1 cellular context compared by ENCODE assay signal in the genomic region with DNA sequence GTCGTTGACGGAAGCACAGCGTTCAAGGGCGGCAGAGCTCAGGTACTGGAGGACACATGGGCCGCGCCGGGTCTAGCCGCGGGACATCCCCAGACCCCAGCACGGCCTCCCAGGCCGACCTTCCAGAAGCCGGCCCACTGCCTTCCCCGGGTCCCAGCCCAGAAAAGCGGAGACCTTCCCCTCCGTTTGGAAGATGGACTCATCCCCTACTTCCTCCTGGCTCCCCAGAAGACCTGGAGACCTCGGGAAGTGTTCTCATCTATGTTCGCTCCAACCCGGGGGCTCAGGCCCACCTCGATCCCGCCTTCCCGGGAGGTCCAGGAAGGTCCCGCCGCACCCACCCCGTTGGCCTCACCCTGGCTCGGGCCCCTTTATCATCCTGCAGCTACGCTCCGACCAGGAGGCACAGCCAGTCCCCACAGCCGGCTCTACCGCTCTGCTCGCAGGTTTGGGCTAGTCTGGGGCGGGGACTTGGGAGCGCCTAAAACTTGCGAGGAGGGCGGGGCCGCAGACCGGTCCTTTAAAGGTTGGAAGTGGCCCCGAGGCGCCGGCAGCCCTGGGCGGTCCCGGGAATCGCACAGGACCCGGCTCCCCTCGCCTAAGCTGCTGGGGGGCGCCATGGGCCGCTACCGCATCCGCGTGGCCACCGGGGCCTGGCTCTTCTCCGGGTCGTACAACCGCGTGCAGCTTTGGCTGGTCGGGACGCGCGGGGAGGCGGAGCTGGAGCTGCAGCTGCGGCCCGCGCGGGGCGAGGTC.
TF ChIP-seq lines count a peak whose summit lies in the region.

A gene with protein sequence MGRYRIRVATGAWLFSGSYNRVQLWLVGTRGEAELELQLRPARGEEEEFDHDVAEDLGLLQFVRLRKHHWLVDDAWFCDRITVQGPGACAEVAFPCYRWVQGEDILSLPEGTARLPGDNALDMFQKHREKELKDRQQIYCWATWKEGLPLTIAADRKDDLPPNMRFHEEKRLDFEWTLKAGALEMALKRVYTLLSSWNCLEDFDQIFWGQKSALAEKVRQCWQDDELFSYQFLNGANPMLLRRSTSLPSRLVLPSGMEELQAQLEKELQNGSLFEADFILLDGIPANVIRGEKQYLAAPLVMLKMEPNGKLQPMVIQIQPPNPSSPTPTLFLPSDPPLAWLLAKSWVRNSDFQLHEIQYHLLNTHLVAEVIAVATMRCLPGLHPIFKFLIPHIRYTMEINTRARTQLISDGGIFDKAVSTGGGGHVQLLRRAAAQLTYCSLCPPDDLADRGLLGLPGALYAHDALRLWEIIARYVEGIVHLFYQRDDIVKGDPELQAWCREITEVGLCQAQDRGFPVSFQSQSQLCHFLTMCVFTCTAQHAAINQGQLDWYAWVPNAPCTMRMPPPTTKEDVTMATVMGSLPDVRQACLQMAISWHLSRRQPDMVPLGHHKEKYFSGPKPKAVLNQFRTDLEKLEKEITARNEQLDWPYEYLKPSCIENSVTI (plus strand): TSS at position 550 of the 756 bp plus-strand sequence. CDS start 69 bp downstream, at position 619.

TF ChIP-seq in GM23338, 12 proteins besides CTCF, POLR2A, EP300 and RAD21:
- TF ChIP-seq, protein P1, sequence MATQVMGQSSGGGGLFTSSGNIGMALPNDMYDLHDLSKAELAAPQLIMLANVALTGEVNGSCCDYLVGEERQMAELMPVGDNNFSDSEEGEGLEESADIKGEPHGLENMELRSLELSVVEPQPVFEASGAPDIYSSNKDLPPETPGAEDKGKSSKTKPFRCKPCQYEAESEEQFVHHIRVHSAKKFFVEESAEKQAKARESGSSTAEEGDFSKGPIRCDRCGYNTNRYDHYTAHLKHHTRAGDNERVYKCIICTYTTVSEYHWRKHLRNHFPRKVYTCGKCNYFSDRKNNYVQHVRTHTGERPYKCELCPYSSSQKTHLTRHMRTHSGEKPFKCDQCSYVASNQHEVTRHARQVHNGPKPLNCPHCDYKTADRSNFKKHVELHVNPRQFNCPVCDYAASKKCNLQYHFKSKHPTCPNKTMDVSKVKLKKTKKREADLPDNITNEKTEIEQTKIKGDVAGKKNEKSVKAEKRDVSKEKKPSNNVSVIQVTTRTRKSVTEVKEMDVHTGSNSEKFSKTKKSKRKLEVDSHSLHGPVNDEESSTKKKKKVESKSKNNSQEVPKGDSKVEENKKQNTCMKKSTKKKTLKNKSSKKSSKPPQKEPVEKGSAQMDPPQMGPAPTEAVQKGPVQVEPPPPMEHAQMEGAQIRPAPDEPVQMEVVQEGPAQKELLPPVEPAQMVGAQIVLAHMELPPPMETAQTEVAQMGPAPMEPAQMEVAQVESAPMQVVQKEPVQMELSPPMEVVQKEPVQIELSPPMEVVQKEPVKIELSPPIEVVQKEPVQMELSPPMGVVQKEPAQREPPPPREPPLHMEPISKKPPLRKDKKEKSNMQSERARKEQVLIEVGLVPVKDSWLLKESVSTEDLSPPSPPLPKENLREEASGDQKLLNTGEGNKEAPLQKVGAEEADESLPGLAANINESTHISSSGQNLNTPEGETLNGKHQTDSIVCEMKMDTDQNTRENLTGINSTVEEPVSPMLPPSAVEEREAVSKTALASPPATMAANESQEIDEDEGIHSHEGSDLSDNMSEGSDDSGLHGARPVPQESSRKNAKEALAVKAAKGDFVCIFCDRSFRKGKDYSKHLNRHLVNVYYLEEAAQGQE (IDR thresholded peaks at IDR 0.05; ENCODE audit: unreplicated experiment): no peak
- TF ChIP-seq NANOG (IDR thresholded peaks at IDR 0.05; ENCODE audit: borderline replicate concordance) (no peak), EZH2 (IDR thresholded peaks at IDR 0.05; ENCODE audit: low read depth, unreplicated experiment) (no peak), ZNF114 (CRISPR knock-in tag; IDR thresholded peaks at IDR 0.05) (no peak)
- TF ChIP-seq, protein P2, sequence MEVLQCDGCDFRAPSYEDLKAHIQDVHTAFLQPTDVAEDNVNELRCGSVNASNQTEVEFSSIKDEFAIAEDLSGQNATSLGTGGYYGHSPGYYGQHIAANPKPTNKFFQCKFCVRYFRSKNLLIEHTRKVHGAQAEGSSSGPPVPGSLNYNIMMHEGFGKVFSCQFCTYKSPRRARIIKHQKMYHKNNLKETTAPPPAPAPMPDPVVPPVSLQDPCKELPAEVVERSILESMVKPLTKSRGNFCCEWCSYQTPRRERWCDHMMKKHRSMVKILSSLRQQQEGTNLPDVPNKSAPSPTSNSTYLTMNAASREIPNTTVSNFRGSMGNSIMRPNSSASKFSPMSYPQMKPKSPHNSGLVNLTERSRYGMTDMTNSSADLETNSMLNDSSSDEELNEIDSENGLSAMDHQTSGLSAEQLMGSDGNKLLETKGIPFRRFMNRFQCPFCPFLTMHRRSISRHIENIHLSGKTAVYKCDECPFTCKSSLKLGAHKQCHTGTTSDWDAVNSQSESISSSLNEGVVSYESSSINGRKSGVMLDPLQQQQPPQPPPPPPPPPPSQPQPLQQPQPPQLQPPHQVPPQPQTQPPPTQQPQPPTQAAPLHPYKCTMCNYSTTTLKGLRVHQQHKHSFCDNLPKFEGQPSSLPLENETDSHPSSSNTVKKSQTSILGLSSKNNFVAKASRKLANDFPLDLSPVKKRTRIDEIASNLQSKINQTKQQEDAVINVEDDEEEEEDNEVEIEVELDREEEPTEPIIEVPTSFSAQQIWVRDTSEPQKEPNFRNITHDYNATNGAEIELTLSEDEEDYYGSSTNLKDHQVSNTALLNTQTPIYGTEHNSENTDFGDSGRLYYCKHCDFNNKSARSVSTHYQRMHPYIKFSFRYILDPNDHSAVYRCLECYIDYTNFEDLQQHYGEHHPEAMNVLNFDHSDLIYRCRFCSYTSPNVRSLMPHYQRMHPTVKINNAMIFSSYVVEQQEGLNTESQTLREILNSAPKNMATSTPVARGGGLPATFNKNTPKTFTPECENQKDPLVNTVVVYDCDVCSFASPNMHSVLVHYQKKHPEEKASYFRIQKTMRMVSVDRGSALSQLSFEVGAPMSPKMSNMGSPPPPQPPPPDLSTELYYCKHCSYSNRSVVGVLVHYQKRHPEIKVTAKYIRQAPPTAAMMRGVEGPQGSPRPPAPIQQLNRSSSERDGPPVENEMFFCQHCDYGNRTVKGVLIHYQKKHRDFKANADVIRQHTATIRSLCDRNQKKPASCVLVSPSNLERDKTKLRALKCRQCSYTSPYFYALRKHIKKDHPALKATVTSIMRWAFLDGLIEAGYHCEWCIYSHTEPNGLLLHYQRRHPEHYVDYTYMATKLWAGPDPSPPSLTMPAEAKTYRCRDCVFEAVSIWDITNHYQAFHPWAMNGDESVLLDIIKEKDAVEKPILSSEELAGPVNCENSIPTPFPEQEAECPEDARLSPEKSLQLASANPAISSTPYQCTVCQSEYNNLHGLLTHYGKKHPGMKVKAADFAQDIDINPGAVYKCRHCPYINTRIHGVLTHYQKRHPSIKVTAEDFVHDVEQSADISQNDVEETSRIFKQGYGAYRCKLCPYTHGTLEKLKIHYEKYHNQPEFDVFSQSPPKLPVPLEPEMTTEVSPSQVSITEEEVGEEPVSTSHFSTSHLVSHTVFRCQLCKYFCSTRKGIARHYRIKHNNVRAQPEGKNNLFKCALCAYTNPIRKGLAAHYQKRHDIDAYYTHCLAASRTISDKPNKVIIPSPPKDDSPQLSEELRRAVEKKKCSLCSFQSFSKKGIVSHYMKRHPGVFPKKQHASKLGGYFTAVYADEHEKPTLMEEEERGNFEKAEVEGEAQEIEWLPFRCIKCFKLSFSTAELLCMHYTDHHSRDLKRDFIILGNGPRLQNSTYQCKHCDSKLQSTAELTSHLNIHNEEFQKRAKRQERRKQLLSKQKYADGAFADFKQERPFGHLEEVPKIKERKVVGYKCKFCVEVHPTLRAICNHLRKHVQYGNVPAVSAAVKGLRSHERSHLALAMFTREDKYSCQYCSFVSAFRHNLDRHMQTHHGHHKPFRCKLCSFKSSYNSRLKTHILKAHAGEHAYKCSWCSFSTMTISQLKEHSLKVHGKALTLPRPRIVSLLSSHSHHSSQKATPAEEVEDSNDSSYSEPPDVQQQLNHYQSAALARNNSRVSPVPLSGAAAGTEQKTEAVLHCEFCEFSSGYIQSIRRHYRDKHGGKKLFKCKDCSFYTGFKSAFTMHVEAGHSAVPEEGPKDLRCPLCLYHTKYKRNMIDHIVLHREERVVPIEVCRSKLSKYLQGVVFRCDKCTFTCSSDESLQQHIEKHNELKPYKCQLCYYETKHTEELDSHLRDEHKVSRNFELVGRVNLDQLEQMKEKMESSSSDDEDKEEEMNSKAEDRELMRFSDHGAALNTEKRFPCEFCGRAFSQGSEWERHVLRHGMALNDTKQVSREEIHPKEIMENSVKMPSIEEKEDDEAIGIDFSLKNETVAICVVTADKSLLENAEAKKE (CRISPR knock-in tag; IDR thresholded peaks at IDR 0.05): no peak
